ENCODE assay signal across 24 cellular contexts in genomic region chr2:209613941-209614340, GRCh38.
"Had no signal": no experiment of that assay in that cellular context is flagged by ENCODE, and none has a peak within 500 bp of the region (broad histone marks: within the 10 kb centered on the region; RNA-seq: fewer than 3 reads in every experiment).

No MANE protein-coding gene starts in this region.

- H3K4me3 ChIP-seq: body of pancreas, lung, prostate gland, suprapubic skin, upper lobe of right lung had no signal

- H3K4me1 ChIP-seq: body of pancreas, prostate gland, suprapubic skin, upper lobe of right lung had no signal

- H3K9me3 ChIP-seq: prostate gland, suprapubic skin, upper lobe of right lung had no signal

- H3K4me3 Mint-ChIP-seq: activated CD4-positive, alpha-beta T cell treated with anti-CD3 and anti-CD28 coated beads, Interleukin-2, amount 10 ng/mL, durations not matched to agents 7 days and 5 days; central memory CD8-positive, alpha-beta T cell; effector memory CD8-positive, alpha-beta T cell; naive B cell; T-helper 1 cell treated with Interleukin-12 subunit alpha and Interleukin-12 subunit beta and Interleukin-4 antibody, amounts not matched to agents 30 μg/mL and 1 μg/mL, for 36 hours had no signal

- H3K27me3 ChIP-seq: body of pancreas, suprapubic skin, upper lobe of right lung had no signal

- H3K27ac Mint-ChIP-seq: activated CD4-positive, alpha-beta T cell treated with anti-CD3 and anti-CD28 coated beads, Interleukin-2, amount 10 ng/mL, durations not matched to agents 7 days and 5 days; activated naive CD4-positive, alpha-beta T cell treated with anti-CD3 and anti-CD28 coated beads, Interleukin-2, amount 50 U/mL, for 72 hours; activated T-helper 2 cell treated with anti-CD3 and anti-CD28 coated beads, Interferon-gamma antibody, Interleukin-2, Interleukin-4, amounts not matched to agents 10 μg/mL and 5 μg/mL and 100 μg/mL, durations not matched to agents 14 hours and 24 hours and 36 hours; effector memory CD8-positive, alpha-beta T cell; T-helper 1 cell treated with Interleukin-12 subunit alpha and Interleukin-12 subunit beta and Interleukin-4 antibody, amounts not matched to agents 30 μg/mL and 1 μg/mL, for 36 hours had no signal

- H3K4me1 Mint-ChIP-seq: activated CD4-positive, alpha-beta T cell treated with anti-CD3 and anti-CD28 coated beads, Interleukin-2, amount 10 ng/mL, durations not matched to agents 7 days and 5 days; central memory CD8-positive, alpha-beta T cell; naive B cell had no signal

- DNase-seq: activated CD4-positive, alpha-beta T cell treated with anti-CD3 and anti-CD28 coated beads, Interleukin-2, amount 10 ng/mL, durations not matched to agents 7 days and 5 days; activated CD4-positive, CD25-positive, alpha-beta regulatory T cell; activated CD8-positive, alpha-beta memory T cell treated with anti-CD3 and anti-CD28 coated beads for 24 hours; amniotic stem cell; body of pancreas; cortex of kidney; effector memory CD8-positive, alpha-beta T cell; hypothalamus; left colon; midbrain; naive B cell; stimulated activated CD4-positive, alpha-beta T cell treated with anti-CD3 and anti-CD28 coated beads, Interleukin-12 subunit alpha, Interleukin-12 subunit beta, amount 100 ng/mL, for 4 hours; stimulated activated CD4-positive, alpha-beta T cell treated with anti-CD3 and anti-CD28 coated beads, Interleukin-2, amount 100 ng/mL, for 48 hours; stimulated activated CD8-positive, alpha-beta memory T cell treated with anti-CD3 and anti-CD28 coated beads, Interleukin-4, amount 100 ng/mL, for 48 hours; stimulated activated naive CD8-positive, alpha-beta T cell treated with anti-CD3 and anti-CD28 coated beads, Interleukin-15, Interleukin-2, amounts not matched to agents 100 U/mL and 50 U/mL, for 24 hours; upper lobe of right lung had no signal

- ATAC-seq: activated naive CD4-positive, alpha-beta T cell treated with anti-CD3 and anti-CD28 coated beads, Interleukin-2, amount 50 U/mL, for 72 hours; body of pancreas; effector memory CD8-positive, alpha-beta T cell; left colon; sciatic nerve; stimulated activated naive CD8-positive, alpha-beta T cell treated with anti-CD3 and anti-CD28 coated beads, Interleukin-15, Interleukin-2, amounts not matched to agents 100 U/mL and 50 U/mL, for 24 hours; upper lobe of right lung had no signal

- H3K36me3 ChIP-seq: prostate gland, suprapubic skin, upper lobe of right lung had no signal

- H3K36me3 Mint-ChIP-seq: activated naive CD4-positive, alpha-beta T cell treated with anti-CD3 and anti-CD28 coated beads, Interleukin-2, amount 50 U/mL, for 72 hours had no signal

- H3K27ac ChIP-seq: body of pancreas, prostate gland, suprapubic skin, upper lobe of right lung had no signal

- H3K9me3 Mint-ChIP-seq: activated CD4-positive, alpha-beta T cell treated with anti-CD3 and anti-CD28 coated beads, Interleukin-2, amount 10 ng/mL, durations not matched to agents 7 days and 5 days; activated T-helper 2 cell treated with anti-CD3 and anti-CD28 coated beads, Interferon-gamma antibody, Interleukin-2, Interleukin-4, amounts not matched to agents 10 μg/mL and 5 μg/mL and 100 μg/mL, durations not matched to agents 14 hours and 24 hours and 36 hours; T-helper 1 cell treated with Interleukin-12 subunit alpha and Interleukin-12 subunit beta and Interleukin-4 antibody, amounts not matched to agents 30 μg/mL and 1 μg/mL, for 36 hours had no signal

- H3K27me3 Mint-ChIP-seq: activated CD4-positive, alpha-beta T cell treated with anti-CD3 and anti-CD28 coated beads, Interleukin-2, amount 10 ng/mL, durations not matched to agents 7 days and 5 days; central memory CD8-positive, alpha-beta T cell; effector memory CD8-positive, alpha-beta T cell had no signal
